In genomic region chr19:39792999-39793546, GRCh38 we compare ENCODE assay signal across 8 cellular contexts. TPM values are rescaled to one million over a fixed set of nuclear protein-coding genes. Genes with fewer than 3 reads are reported as not detected.
DNase-seq lines count a peak whose midpoint lies in the region; ATAC-seq and TF ChIP-seq lines count a peak whose summit lies in the region.

No MANE protein-coding gene starts in this region.

- H3K27me3 ChIP-seq in liver (ENCODE audit: control insufficient read depth in 4 of 4, insufficient read depth in 4 of 4, low read length in 3 of 4): peaks cover 0 to 3% (median 1%) of the 10 kb centered on the region in 4 donors

- CTCF ChIA-PET in GM10248 (lab: Yijun Ruan, JAX): interaction anchor here (0.6 to 4.1 kb wide), 49 partner anchors 9 to 352 kb away, joined by 3 to 105 read pairs (median 4); partner anchors contain the start of genes DYRK1B, EID2B, FBL and LEUTX

- no peaks in the 10 kb centered on the region for H3K9me3 ChIP-seq in liver (ENCODE audit: control insufficient read depth in 4 of 4, low read length in 3 of 4)

- TF ChIP-seq CTCF in GM10248 (IDR thresholded peaks at IDR 0.05; ENCODE audit: control extremely low read depth, extremely low read depth, low read depth, missing control alignments) (peak; percentile 87), liver (IDR thresholded peaks at IDR 0.05; ENCODE audit: low read depth, low read length, missing input control) (peak; percentile 84)

- no peak overlapping the region for H3K9ac ChIP-seq in liver (ENCODE audit: low read depth in 1 of 2, low read length in 2 of 2)

- POLR2A ChIA-PET in GM10248 (lab: Yijun Ruan, JAX): no interaction called here

- peaks cover 0 to 4% (median 1%) of the 10 kb centered on the region in 4 donors for H3K4me1 ChIP-seq in liver (ENCODE audit: control insufficient read depth in 4 of 4, insufficient read depth in 4 of 4, low read length in 3 of 4)

- no peak overlapping the region for H3K27ac ChIP-seq in liver (ENCODE audit: low read depth in 1 of 2, low read length in 2 of 2)

- under 1% methylated on average over 17 of the region's 17 CpGs for WGBS in liver

- DNase-seq in GM10248 (ENCODE audit: extremely low spot score): peak; percentile 84
- peak; percentile 77 to 93 for DNase-seq in NCI-H526 (lab: John Stamatoyannopoulos, UW)
- peak; percentile 61 to 68 for DNase-seq in activated CD4-positive, alpha-beta T cell treated with anti-CD3 and anti-CD28 coated beads, Interleukin-2, amount 50 U/mL, for 4 hours
- DNase-seq in dermis microvascular lymphatic vessel endothelial cell (ENCODE audit: low read depth in 2 of 2): peak; percentile 52 to 74
- DNase-seq in stimulated activated CD4-positive, alpha-beta T cell treated with anti-CD3 and anti-CD28 coated beads, Interleukin-2, amount 100 ng/mL, for 4 hours (ENCODE audit: low read depth): peak; percentile 52

- peak; percentile 85 to 92 for TF ChIP-seq RAD21 in liver (IDR thresholded peaks at IDR 0.05)

- no peaks in the 10 kb centered on the region for H3K36me3 ChIP-seq in liver (ENCODE audit: control insufficient read depth in 4 of 4, insufficient read depth in 3 of 4, low read depth in 1 of 4, low read length in 3 of 4)

- ATAC-seq in HG03432 (IDR thresholded peaks at IDR 0.05; ENCODE audit: unreplicated experiment): peak; percentile 65
- ATAC-seq in GM21515 (IDR thresholded peaks at IDR 0.05; ENCODE audit: unreplicated experiment): no peak

- peak overlapping the region; percentile 53 to 81 (median 72) for H3K4me3 ChIP-seq in liver (ENCODE audit: low read depth in 1 of 3, low read length in 3 of 3)

TF ChIP-seq in liver, 16 proteins besides CTCF, POLR2A, EP300 and RAD21:
- TF ChIP-seq GABPA (IDR thresholded peaks at IDR 0.05 in 1 of 2, conservative IDR thresholded peaks at IDR 0.05 in 1 of 2): no peak
- no peak for TF ChIP-seq HNF4A (conservative IDR thresholded peaks at IDR 0.05)
- TF ChIP-seq, protein P1, sequence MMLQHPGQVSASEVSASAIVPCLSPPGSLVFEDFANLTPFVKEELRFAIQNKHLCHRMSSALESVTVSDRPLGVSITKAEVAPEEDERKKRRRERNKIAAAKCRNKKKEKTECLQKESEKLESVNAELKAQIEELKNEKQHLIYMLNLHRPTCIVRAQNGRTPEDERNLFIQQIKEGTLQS (IDR thresholded peaks at IDR 0.05): no peak
- no peak for TF ChIP-seq SP1 (IDR thresholded peaks at IDR 0.05)
- peak; percentile 18 for TF ChIP-seq YY1 (IDR thresholded peaks at IDR 0.05)
- TF ChIP-seq RXRA (IDR thresholded peaks at IDR 0.05): no peak

RNA-seq across cellular contexts. Expression of gene LEUTX, which starts 14.4 kb away (rescaled TPM):
- total RNA-seq in dermis microvascular lymphatic vessel endothelial cell: not detected in 2 replicates
- total RNA-seq in liver: not detected
- not detected for polyA plus RNA-seq in liver

RNA-seq across cellular contexts. Expression of gene DYRK1B, which starts 40.9 kb away (rescaled TPM):
- total RNA-seq in dermis microvascular lymphatic vessel endothelial cell: 9.2 and 16.1 TPM in 2 replicates
- total RNA-seq in liver: 1 to 10 TPM; 3.7 to 7.6 TPM
- 1 to 10 TPM; 2.8 TPM for polyA plus RNA-seq in liver

RNA-seq across cellular contexts. Expression of gene FBL, which starts 53.1 kb away (rescaled TPM):
- total RNA-seq in dermis microvascular lymphatic vessel endothelial cell: 164 and 231 TPM in 2 replicates
- 10 to 100 TPM; 36.1 to 96.2 TPM for total RNA-seq in liver
- polyA plus RNA-seq in liver: 10 to 100 TPM; 23.3 to 79.3 TPM

RNA-seq across cellular contexts. Expression of gene CLC, which starts 55.2 kb away (rescaled TPM):
- not detected in 2 replicates for total RNA-seq in dermis microvascular lymphatic vessel endothelial cell
- total RNA-seq in liver: 10 to 100 TPM in 1 of 2 donors, not detected in 1; 13.6 TPM
- under 1 TPM in 1 of 2 donors, not detected in 1; 0.60 TPM for polyA plus RNA-seq in liver
